Comparison of ENCODE assay signal across 8 cellular contexts in the genomic region with DNA sequence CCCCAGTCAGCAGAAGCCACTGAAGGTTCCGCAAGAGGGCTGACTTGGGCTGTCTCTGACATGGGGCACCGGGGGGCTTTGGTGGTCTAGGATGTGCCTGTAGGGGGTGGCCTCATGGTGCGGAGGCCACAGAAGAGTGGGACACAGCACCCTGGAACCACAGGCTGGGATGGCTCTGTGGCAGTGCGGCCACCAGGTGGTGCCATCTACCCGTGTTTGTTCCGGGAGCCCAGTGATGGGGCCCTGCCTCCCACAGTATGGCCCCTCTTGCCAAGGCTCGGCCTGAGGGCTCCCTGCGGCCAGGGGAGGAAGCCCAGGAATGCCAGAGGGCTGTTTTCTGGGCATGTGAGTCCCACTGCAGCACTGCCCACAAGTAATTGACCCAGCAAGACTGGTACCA. TPM values are rescaled to one million over a fixed set of nuclear protein-coding genes. Genes with fewer than 3 reads are reported as not detected.
DNase-seq lines count a peak whose midpoint lies in the region; ATAC-seq and TF ChIP-seq lines count a peak whose summit lies in the region.
"Not testable (repeated sequence)": the region's sequence is repeated elsewhere in the genome, so short reads cannot be mapped to it uniquely, and the experiment has no call there.

No MANE protein-coding gene starts in this region.

- not testable (repeated sequence) for H3K27me3 Mint-ChIP-seq in CD4-positive, alpha-beta T cell; activated CD4-positive, alpha-beta T cell treated with anti-CD3 and anti-CD28 coated beads for 36 hours; naive thymus-derived CD8-positive, alpha-beta T cell

- POLR2A ChIA-PET in CD4-positive, alpha-beta T cell (lab: Charles Lee); activated CD4-positive, alpha-beta T cell treated with anti-CD3 and anti-CD28 coated beads for 36 hours (lab: Charles Lee); naive thymus-derived CD8-positive, alpha-beta T cell (lab: Charles Lee): not testable (repeated sequence)

- DNase-seq in CD4-positive, alpha-beta T cell; activated CD4-positive, alpha-beta T cell treated with anti-CD3 and anti-CD28 coated beads for 36 hours; Right ventricle myocardium inferior (ENCODE audit: missing footprints); naive thymus-derived CD8-positive, alpha-beta T cell: not testable (repeated sequence)

- H3K9me3 Mint-ChIP-seq in CD4-positive, alpha-beta T cell; activated CD4-positive, alpha-beta T cell treated with anti-CD3 and anti-CD28 coated beads for 36 hours (ENCODE audit: low read depth); naive thymus-derived CD8-positive, alpha-beta T cell: not testable (repeated sequence)

- H3K4me3 Mint-ChIP-seq in CD4-positive, alpha-beta T cell; activated CD4-positive, alpha-beta T cell treated with anti-CD3 and anti-CD28 coated beads for 36 hours; naive thymus-derived CD8-positive, alpha-beta T cell: not testable (repeated sequence)

- H3K27ac Mint-ChIP-seq in CD4-positive, alpha-beta T cell; activated CD4-positive, alpha-beta T cell treated with anti-CD3 and anti-CD28 coated beads for 36 hours; naive thymus-derived CD8-positive, alpha-beta T cell: not testable (repeated sequence)

- H3K27ac ChIP-seq in CD4-positive, alpha-beta T cell (ENCODE audit: low read depth, low read length), result not testable (repeated sequence)

- H3K9me3 ChIP-seq in CD4-positive, alpha-beta T cell (ENCODE audit: control insufficient read depth, low read length), result not testable (repeated sequence)

- H3K4me1 Mint-ChIP-seq in CD4-positive, alpha-beta T cell (ENCODE audit: low read depth); activated CD4-positive, alpha-beta T cell treated with anti-CD3 and anti-CD28 coated beads for 36 hours; naive thymus-derived CD8-positive, alpha-beta T cell: not testable (repeated sequence)

- peak; percentile 83 for ATAC-seq in CD4-positive, alpha-beta T cell (ENCODE audit: poor library complexity)
- peak; percentile 92 for ATAC-seq in GM19043 (IDR thresholded peaks at IDR 0.05; ENCODE audit: low read depth, unreplicated experiment)
- peak; percentile 79 for ATAC-seq in GM21576 (IDR thresholded peaks at IDR 0.05; ENCODE audit: unreplicated experiment)
- ATAC-seq in HG02885 (IDR thresholded peaks at IDR 0.05; ENCODE audit: poor library complexity, unreplicated experiment), result peak; percentile 91
- peak; percentile 84 for ATAC-seq in HG03432 (IDR thresholded peaks at IDR 0.05; ENCODE audit: unreplicated experiment)
- ATAC-seq in activated CD4-positive, alpha-beta T cell treated with anti-CD3 and anti-CD28 coated beads for 36 hours, result peak; percentile 89
- ATAC-seq in Right ventricle myocardium inferior, result peak; percentile 84
- peak; percentile 62 to 95 for ATAC-seq in naive thymus-derived CD8-positive, alpha-beta T cell

- not testable (repeated sequence) for H3K27me3 ChIP-seq in CD4-positive, alpha-beta T cell (ENCODE audit: control insufficient read depth, insufficient read depth, low read length)

- not testable (repeated sequence) for H3K36me3 Mint-ChIP-seq in CD4-positive, alpha-beta T cell (ENCODE audit: low read depth); activated CD4-positive, alpha-beta T cell treated with anti-CD3 and anti-CD28 coated beads for 36 hours (ENCODE audit: low read depth); naive thymus-derived CD8-positive, alpha-beta T cell

- intact Hi-C loops in CD4-positive, alpha-beta T cell (cut with DNase I, micrococcal nuclease); activated CD4-positive, alpha-beta T cell treated with anti-CD3 and anti-CD28 coated beads for 36 hours (cut with DNase I, micrococcal nuclease); Right ventricle myocardium inferior (cut with DNase I): not testable (repeated sequence)

- CTCF ChIA-PET in CD4-positive, alpha-beta T cell (lab: Charles Lee); activated CD4-positive, alpha-beta T cell treated with anti-CD3 and anti-CD28 coated beads for 36 hours (lab: Charles Lee): not testable (repeated sequence)

- not testable (repeated sequence) for TF ChIP-seq CTCF in CD4-positive, alpha-beta T cell (IDR thresholded peaks at IDR 0.05)

RNA-seq across cellular contexts. Expression of gene GOLGA6L4, which starts 40.0 kb away (rescaled TPM):
- total RNA-seq in CD4-positive, alpha-beta T cell, result 1 to 10 TPM; 2.9 to 3.0 TPM
- total RNA-seq in activated CD4-positive, alpha-beta T cell treated with anti-CD3 and anti-CD28 coated beads for 36 hours, result 1 to 10 TPM; 1.0 to 1.8 TPM
- total RNA-seq in Right ventricle myocardium inferior, result 0.57 TPM
- total RNA-seq in naive thymus-derived CD8-positive, alpha-beta T cell, result 1 to 10 TPM; 2.5 to 3.6 TPM
- not detected for polyA plus RNA-seq in naive thymus-derived CD8-positive, alpha-beta T cell
